ENCODE assay signal across 2 cellular contexts in the genomic region with DNA sequence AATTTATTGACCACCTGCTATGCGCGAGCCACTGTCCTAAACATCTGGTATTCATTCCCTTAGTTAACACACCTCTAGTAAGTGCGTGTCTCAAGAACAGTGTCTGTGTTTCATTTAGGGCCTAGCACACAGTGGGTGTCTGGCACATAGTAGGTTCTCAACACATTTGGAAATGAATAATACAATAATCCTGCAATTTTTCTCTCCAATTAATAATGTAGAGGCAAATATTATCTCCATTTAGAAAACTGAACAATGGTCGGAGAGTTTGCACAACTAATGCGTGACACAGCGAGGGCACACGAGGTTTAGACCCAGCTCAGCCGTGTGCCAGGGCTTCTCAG.
A peak's percentile ranks its signal among the peaks of the same experiment; 100 is the strongest.
TF ChIP-seq lines count a peak whose summit lies in the region.

No MANE protein-coding gene starts in this region.

TF ChIP-seq in SK-N-SH, 30 proteins besides CTCF, POLR2A, EP300 and RAD21:
- TF ChIP-seq, protein P1, sequence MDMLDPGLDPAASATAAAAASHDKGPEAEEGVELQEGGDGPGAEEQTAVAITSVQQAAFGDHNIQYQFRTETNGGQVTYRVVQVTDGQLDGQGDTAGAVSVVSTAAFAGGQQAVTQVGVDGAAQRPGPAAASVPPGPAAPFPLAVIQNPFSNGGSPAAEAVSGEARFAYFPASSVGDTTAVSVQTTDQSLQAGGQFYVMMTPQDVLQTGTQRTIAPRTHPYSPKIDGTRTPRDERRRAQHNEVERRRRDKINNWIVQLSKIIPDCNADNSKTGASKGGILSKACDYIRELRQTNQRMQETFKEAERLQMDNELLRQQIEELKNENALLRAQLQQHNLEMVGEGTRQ (IDR thresholded peaks at IDR 0.05; ENCODE audit: borderline replicate concordance, low read depth, low read length) = no peak
- TF ChIP-seq FOXJ3 (CRISPR knock-in tag; IDR thresholded peaks at IDR 0.05) = 0 out of 2 replicates have a peak, but pooled peaks have one; percentile 4

TF ChIP-seq in SK-N-SH treated with all-trans-retinoic acid at 6 μM for 48 hours, 23 proteins besides CTCF, POLR2A, EP300 and RAD21:
- TF ChIP-seq ZC3H10 (CRISPR knock-in tag; IDR thresholded peaks at IDR 0.05) (no peak), ZNF565 (CRISPR knock-in tag; conservative IDR thresholded peaks at IDR 0.05; ENCODE audit: low read depth) (no peak), RARB (CRISPR knock-in tag; IDR thresholded peaks at IDR 0.05) (no peak), PPARA (CRISPR knock-in tag; IDR thresholded peaks at IDR 0.05; ENCODE audit: borderline replicate concordance) (no peak), TOX (CRISPR knock-in tag; IDR thresholded peaks at IDR 0.05; ENCODE audit: borderline replicate concordance) (no peak), TCF4 (CRISPR knock-in tag; IDR thresholded peaks at IDR 0.05; ENCODE audit: borderline replicate concordance) (no peak), ISL1 (CRISPR knock-in tag; IDR thresholded peaks at IDR 0.05) (no peak), ZNF8 (CRISPR knock-in tag; IDR thresholded peaks at IDR 0.05) (no peak), SNAI2 (CRISPR knock-in tag; IDR thresholded peaks at IDR 0.05) (no peak), ZNF70 (CRISPR knock-in tag; IDR thresholded peaks at IDR 0.05) (no peak), GLIS3 (CRISPR knock-in tag; IDR thresholded peaks at IDR 0.05) (no peak), BACH2 (CRISPR knock-in tag; IDR thresholded peaks at IDR 0.05; ENCODE audit: borderline replicate concordance) (no peak), ZFP3 (CRISPR knock-in tag; IDR thresholded peaks at IDR 0.05) (no peak), ARNTL (CRISPR knock-in tag; IDR thresholded peaks at IDR 0.05; ENCODE audit: borderline replicate concordance, low read depth) (no peak)
- TF ChIP-seq, protein P2, sequence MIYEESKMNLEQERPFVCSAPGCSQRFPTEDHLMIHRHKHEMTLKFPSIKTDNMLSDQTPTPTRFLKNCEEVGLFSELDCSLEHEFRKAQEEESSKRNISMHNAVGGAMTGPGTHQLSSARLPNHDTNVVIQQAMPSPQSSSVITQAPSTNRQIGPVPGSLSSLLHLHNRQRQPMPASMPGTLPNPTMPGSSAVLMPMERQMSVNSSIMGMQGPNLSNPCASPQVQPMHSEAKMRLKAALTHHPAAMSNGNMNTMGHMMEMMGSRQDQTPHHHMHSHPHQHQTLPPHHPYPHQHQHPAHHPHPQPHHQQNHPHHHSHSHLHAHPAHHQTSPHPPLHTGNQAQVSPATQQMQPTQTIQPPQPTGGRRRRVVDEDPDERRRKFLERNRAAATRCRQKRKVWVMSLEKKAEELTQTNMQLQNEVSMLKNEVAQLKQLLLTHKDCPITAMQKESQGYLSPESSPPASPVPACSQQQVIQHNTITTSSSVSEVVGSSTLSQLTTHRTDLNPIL (CRISPR knock-in tag; IDR thresholded peaks at IDR 0.05; ENCODE audit: low read depth) = no peak
- TF ChIP-seq, protein P3, sequence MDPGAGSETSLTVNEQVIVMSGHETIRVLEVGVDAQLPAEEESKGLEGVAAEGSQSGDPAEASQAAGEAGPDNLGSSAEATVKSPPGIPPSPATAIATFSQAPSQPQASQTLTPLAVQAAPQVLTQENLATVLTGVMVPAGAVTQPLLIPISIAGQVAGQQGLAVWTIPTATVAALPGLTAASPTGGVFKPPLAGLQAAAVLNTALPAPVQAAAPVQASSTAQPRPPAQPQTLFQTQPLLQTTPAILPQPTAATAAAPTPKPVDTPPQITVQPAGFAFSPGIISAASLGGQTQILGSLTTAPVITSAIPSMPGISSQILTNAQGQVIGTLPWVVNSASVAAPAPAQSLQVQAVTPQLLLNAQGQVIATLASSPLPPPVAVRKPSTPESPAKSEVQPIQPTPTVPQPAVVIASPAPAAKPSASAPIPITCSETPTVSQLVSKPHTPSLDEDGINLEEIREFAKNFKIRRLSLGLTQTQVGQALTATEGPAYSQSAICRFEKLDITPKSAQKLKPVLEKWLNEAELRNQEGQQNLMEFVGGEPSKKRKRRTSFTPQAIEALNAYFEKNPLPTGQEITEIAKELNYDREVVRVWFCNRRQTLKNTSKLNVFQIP (CRISPR knock-in tag; IDR thresholded peaks at IDR 0.05; ENCODE audit: borderline replicate concordance, low read depth) = no peak
- TF ChIP-seq, protein P4, sequence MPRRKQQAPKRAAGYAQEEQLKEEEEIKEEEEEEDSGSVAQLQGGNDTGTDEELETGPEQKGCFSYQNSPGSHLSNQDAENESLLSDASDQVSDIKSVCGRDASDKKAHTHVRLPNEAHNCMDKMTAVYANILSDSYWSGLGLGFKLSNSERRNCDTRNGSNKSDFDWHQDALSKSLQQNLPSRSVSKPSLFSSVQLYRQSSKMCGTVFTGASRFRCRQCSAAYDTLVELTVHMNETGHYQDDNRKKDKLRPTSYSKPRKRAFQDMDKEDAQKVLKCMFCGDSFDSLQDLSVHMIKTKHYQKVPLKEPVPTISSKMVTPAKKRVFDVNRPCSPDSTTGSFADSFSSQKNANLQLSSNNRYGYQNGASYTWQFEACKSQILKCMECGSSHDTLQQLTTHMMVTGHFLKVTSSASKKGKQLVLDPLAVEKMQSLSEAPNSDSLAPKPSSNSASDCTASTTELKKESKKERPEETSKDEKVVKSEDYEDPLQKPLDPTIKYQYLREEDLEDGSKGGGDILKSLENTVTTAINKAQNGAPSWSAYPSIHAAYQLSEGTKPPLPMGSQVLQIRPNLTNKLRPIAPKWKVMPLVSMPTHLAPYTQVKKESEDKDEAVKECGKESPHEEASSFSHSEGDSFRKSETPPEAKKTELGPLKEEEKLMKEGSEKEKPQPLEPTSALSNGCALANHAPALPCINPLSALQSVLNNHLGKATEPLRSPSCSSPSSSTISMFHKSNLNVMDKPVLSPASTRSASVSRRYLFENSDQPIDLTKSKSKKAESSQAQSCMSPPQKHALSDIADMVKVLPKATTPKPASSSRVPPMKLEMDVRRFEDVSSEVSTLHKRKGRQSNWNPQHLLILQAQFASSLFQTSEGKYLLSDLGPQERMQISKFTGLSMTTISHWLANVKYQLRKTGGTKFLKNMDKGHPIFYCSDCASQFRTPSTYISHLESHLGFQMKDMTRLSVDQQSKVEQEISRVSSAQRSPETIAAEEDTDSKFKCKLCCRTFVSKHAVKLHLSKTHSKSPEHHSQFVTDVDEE (CRISPR knock-in tag; IDR thresholded peaks at IDR 0.05) = no peak
- TF ChIP-seq, protein P5, sequence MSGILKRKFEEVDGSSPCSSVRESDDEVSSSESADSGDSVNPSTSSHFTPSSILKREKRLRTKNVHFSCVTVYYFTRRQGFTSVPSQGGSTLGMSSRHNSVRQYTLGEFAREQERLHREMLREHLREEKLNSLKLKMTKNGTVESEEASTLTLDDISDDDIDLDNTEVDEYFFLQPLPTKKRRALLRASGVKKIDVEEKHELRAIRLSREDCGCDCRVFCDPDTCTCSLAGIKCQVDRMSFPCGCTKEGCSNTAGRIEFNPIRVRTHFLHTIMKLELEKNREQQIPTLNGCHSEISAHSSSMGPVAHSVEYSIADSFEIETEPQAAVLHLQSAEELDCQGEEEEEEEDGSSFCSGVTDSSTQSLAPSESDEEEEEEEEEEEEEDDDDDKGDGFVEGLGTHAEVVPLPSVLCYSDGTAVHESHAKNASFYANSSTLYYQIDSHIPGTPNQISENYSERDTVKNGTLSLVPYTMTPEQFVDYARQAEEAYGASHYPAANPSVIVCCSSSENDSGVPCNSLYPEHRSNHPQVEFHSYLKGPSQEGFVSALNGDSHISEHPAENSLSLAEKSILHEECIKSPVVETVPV (CRISPR knock-in tag; IDR thresholded peaks at IDR 0.05) = no peak
- TF ChIP-seq, protein P6, sequence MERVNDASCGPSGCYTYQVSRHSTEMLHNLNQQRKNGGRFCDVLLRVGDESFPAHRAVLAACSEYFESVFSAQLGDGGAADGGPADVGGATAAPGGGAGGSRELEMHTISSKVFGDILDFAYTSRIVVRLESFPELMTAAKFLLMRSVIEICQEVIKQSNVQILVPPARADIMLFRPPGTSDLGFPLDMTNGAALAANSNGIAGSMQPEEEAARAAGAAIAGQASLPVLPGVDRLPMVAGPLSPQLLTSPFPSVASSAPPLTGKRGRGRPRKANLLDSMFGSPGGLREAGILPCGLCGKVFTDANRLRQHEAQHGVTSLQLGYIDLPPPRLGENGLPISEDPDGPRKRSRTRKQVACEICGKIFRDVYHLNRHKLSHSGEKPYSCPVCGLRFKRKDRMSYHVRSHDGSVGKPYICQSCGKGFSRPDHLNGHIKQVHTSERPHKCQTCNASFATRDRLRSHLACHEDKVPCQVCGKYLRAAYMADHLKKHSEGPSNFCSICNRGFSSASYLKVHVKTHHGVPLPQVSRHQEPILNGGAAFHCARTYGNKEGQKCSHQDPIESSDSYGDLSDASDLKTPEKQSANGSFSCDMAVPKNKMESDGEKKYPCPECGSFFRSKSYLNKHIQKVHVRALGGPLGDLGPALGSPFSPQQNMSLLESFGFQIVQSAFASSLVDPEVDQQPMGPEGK (CRISPR knock-in tag; IDR thresholded peaks at IDR 0.05; ENCODE audit: borderline replicate concordance) = no peak
